ENCODE assay signal across 1 cellular context in genomic region chr4:174517502-174517901, GRCh38.
A peak's percentile ranks its signal among the peaks of the same experiment; 100 is the strongest.
TF ChIP-seq lines count a peak whose summit lies in the region.

No MANE protein-coding gene starts in this region.

TF ChIP-seq in K562, 482 proteins besides CTCF, POLR2A, EP300 and RAD21 (continued from another document):
- TF ChIP-seq ZBTB40 (IDR thresholded peaks at IDR 0.05) (peak; percentile 82), ZBTB40 (CRISPR knock-in tag; IDR thresholded peaks at IDR 0.05) (no peak)
